Comparison of ENCODE assay signal across 1 cellular context in genomic region chr3:47299396-47300318, GRCh38.
TF ChIP-seq lines count a peak whose summit lies in the region.

No MANE protein-coding gene starts in this region.

TF ChIP-seq in GM23338, 12 proteins besides CTCF, POLR2A, EP300 and RAD21 (continued from another document):
- TF ChIP-seq ZNF462 (CRISPR knock-in tag; IDR thresholded peaks at IDR 0.05), result no peak
- no peak for TF ChIP-seq CREB1 (CRISPR knock-in tag; IDR thresholded peaks at IDR 0.05; ENCODE audit: low read depth)
- no peak for TF ChIP-seq STAT1 (IDR thresholded peaks at IDR 0.05; ENCODE audit: unreplicated experiment)
- no peak for TF ChIP-seq POLR2AphosphoS5 (IDR thresholded peaks at IDR 0.05; ENCODE audit: low read depth)
- TF ChIP-seq EZH2phosphoT487 (IDR thresholded peaks at IDR 0.05; ENCODE audit: unreplicated experiment), result no peak
- TF ChIP-seq ZNF331 (CRISPR knock-in tag; IDR thresholded peaks at IDR 0.05; ENCODE audit: low read depth), result no peak
- TF ChIP-seq ZNF114 (CRISPR knock-in tag; IDR thresholded peaks at IDR 0.05), result no peak
